1 cellular context compared by ENCODE assay signal in genomic region chr5:124906339-124907097, GRCh38.
TF ChIP-seq lines count a peak whose summit lies in the region.

No MANE protein-coding gene starts in this region.

TF ChIP-seq in GM12878, 131 proteins besides CTCF, POLR2A, EP300 and RAD21 (continued from another document):
- no peak for TF ChIP-seq TAF1 (IDR thresholded peaks at IDR 0.05; ENCODE audit: borderline replicate concordance, low read depth, low read length)
